13 cellular contexts compared by ENCODE assay signal in the genomic region with DNA sequence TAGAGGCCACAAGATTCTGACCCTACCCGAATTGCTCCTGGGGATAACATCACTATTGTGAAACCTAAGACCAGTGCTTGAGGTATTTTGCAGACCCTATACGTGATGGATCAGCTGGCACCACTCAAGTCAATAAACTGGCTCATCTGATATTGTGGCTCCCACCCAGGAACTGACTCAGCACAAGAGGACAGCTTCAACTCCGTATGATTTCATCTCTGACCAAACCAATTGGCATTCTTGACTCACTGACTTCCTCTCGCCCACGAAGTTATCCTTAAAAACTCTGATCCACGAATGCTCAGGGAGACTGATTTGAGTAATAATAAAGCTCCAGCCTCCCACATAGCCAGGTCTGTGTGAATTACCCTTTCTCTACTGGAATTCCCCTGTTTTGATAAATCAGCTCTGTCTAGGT.
DNase-seq lines count a peak whose midpoint lies in the region; FAIRE-seq and TF ChIP-seq lines count a peak whose summit lies in the region.
"Had no signal": no experiment of that assay in that cellular context is flagged by ENCODE, and none has a peak within 500 bp of the region (broad histone marks: within the 10 kb centered on the region; RNA-seq: fewer than 3 reads in every experiment).

No MANE protein-coding gene starts in this region.

- TF ChIP-seq CTCF in HFF-Myc (IDR thresholded peaks at IDR 0.05; ENCODE audit: low read depth, low read length, missing control alignments): no peak

- no peak overlapping the region for H3K4me3 ChIP-seq in HFF-Myc (replicated peaks; ENCODE audit: low read depth, low read length)

- DNase-seq in AG08396 (ENCODE audit: low spot score) (peak; percentile 38), HFF-Myc (ENCODE audit: extremely low read depth, low read depth) (peak; percentile 64), amniotic epithelial cell (ENCODE audit: low read depth) (peak; percentile 76), iris pigment epithelial cell (ENCODE audit: low read depth) (peak; percentile 93), GM12892 (ENCODE audit: insufficient read length) (no peak), NOMO-1 treated with DMSO at 0.1 percent for 48 hours (lab: John Stamatoyannopoulos, UW; ENCODE audit: unreplicated experiment) (no peak), NCI-H1105 (lab: John Stamatoyannopoulos, UW) (no peak)
- DNase-seq in activated naive CD4-positive, alpha-beta T cell treated with anti-CD3 and anti-CD28 coated beads, Interleukin-2, amount 50 U/mL, for 16 hours: no peak
- DNase-seq: activated CD8-positive, alpha-beta T cell treated with anti-CD3 and anti-CD28 coated beads, Interleukin-2, amount 10 ng/mL, durations not matched to agents 7 days and 5 days; Calu3; stimulated activated naive CD4-positive, alpha-beta T cell treated with Interleukin-2 at 50 U/mL for 16 hours had no signal

- TF ChIP-seq POLR2A in GM12892 (IDR thresholded peaks at IDR 0.05; ENCODE audit: low read depth, low read length): no peak

- FAIRE-seq in GM12892 (lab: Jason Lieb, UNC): no peak
- FAIRE-seq: endometrium, islet of Langerhans had no signal

Comparison
In these comparisons a context has a peak if more than half of its experiments do, and no peak if none do; other contexts are left out.
1. DNase-seq: peak in AG08396 (single experiment), HFF-Myc (single experiment), amniotic epithelial cell (single experiment) and iris pigment epithelial cell (single experiment); none in GM12892 (single experiment), activated naive CD4-positive, alpha-beta T cell treated with anti-CD3 and anti-CD28 coated beads, Interleukin-2, amount 50 U/mL, for 16 hours (single experiment), NOMO-1 treated with DMSO at 0.1 percent for 48 hours (single experiment) and NCI-H1105 (single experiment).